In genomic region chr2:162172802-162173201, GRCh38 we compare ENCODE assay signal across 26 cellular contexts. TPM values are rescaled to one million over a fixed set of nuclear protein-coding genes. Genes with fewer than 3 reads are reported as not detected.
A peak's percentile ranks its signal among the peaks of the same experiment; 100 is the strongest.
DNase-seq lines count a peak whose midpoint lies in the region; ATAC-seq, FAIRE-seq and TF ChIP-seq lines count a peak whose summit lies in the region.
"Had no signal": no experiment of that assay in that cellular context is flagged by ENCODE, and none has a peak within 500 bp of the region (broad histone marks: within the 10 kb centered on the region; RNA-seq: fewer than 3 reads in every experiment).

No MANE protein-coding gene starts in this region.

- no peaks in the 10 kb centered on the region for H3K27me3 ChIP-seq in trophoblast cell (ENCODE audit: insufficient read depth, low read length)
- H3K27me3 ChIP-seq: BE2C had no signal

- no peaks in the 10 kb centered on the region for H3K4me1 Mint-ChIP-seq in activated CD4-positive, alpha-beta T cell treated with anti-CD3 and anti-CD28 coated beads for 36 hours
- H3K4me1 Mint-ChIP-seq: CD4-positive, CD25-positive, alpha-beta regulatory T cell had no signal

- H3K4me3 Mint-ChIP-seq in activated CD4-positive, alpha-beta T cell treated with anti-CD3 and anti-CD28 coated beads for 36 hours: no peak overlapping the region
- H3K4me3 Mint-ChIP-seq: CD4-positive, CD25-positive, alpha-beta regulatory T cell had no signal

- WGBS in trophoblast cell (ENCODE audit: extremely low coverage, insufficient coverage, insufficient read length): no CpG with 5 or more reads among the region's 1 CpG

- H4K12ac ChIP-seq in trophoblast cell (ENCODE audit: low read depth, low read length): no peak overlapping the region

- H3K18ac ChIP-seq in trophoblast cell (ENCODE audit: low read length): no peak overlapping the region

- H3K27ac Mint-ChIP-seq in activated CD4-positive, alpha-beta T cell treated with anti-CD3 and anti-CD28 coated beads for 36 hours: no peak overlapping the region
- H3K27ac Mint-ChIP-seq: CD4-positive, CD25-positive, alpha-beta regulatory T cell had no signal

- no peaks in the 10 kb centered on the region for H3K9me3 Mint-ChIP-seq in activated CD4-positive, alpha-beta T cell treated with anti-CD3 and anti-CD28 coated beads for 36 hours (ENCODE audit: low read depth)
- H3K9me3 Mint-ChIP-seq: CD4-positive, CD25-positive, alpha-beta regulatory T cell had no signal

- POLR2A ChIA-PET in activated CD4-positive, alpha-beta T cell treated with anti-CD3 and anti-CD28 coated beads for 36 hours (lab: Charles Lee): interaction anchor here (0.7 kb wide), 1 partner anchor 98 kb away, joined by 4 read pairs; no protein-coding TSS in a partner anchor

- no peak overlapping the region for H2AFZ ChIP-seq in trophoblast cell (ENCODE audit: insufficient read depth, low read length, poor library complexity)

- H3K4ac ChIP-seq in trophoblast cell (ENCODE audit: low read depth, low read length): no peak overlapping the region

- H3K36me3 Mint-ChIP-seq in activated CD4-positive, alpha-beta T cell treated with anti-CD3 and anti-CD28 coated beads for 36 hours (ENCODE audit: low read depth): no peaks in the 10 kb centered on the region
- H3K36me3 Mint-ChIP-seq: CD4-positive, CD25-positive, alpha-beta regulatory T cell had no signal

- H2AK5ac ChIP-seq in trophoblast cell (ENCODE audit: low read length): no peak overlapping the region

- TF ChIP-seq POLR2A in H54 (IDR thresholded peaks at IDR 0.05; ENCODE audit: low read depth, low read length): no peak

- no peak overlapping the region for H2BK12ac ChIP-seq in trophoblast cell (ENCODE audit: low read length)

- H2BK120ac ChIP-seq in trophoblast cell (ENCODE audit: insufficient read depth, low read length, poor library complexity): no peak overlapping the region

- H2BK5ac ChIP-seq in trophoblast cell (ENCODE audit: low read depth, low read length, poor library complexity): no peak overlapping the region

- H3K23ac ChIP-seq in trophoblast cell (ENCODE audit: low read length): no peak overlapping the region

- H3K4me2 ChIP-seq in trophoblast cell (ENCODE audit: low read length): no peak overlapping the region

- ATAC-seq in activated CD4-positive, alpha-beta T cell treated with anti-CD3 and anti-CD28 coated beads for 36 hours: peak; percentile 88
- no peak for ATAC-seq in Right ventricle myocardium superior (ENCODE audit: poor library complexity)
- ATAC-seq: Right ventricle myocardium inferior had no signal

- H3K14ac ChIP-seq in trophoblast cell (ENCODE audit: low read length): no peak overlapping the region

- H4K91ac ChIP-seq in trophoblast cell (ENCODE audit: low read depth, low read length): no peak overlapping the region

- no peak overlapping the region for H3K4me3 ChIP-seq in trophoblast cell (ENCODE audit: low read depth, low read length)
- H3K4me3 ChIP-seq: HAP-1 had no signal

- H3K4me1 ChIP-seq in trophoblast cell (ENCODE audit: control insufficient read depth in 1 of 2, insufficient read depth in 2 of 2, low read length in 2 of 2): no peaks in the 10 kb centered on the region
- H3K4me1 ChIP-seq: BE2C, HAP-1 had no signal

- no peak overlapping the region for H3K9ac ChIP-seq in trophoblast cell (ENCODE audit: low read length)

- H3K36me3 ChIP-seq in trophoblast cell (ENCODE audit: control insufficient read depth in 1 of 2, insufficient read depth in 2 of 2, low read length in 2 of 2): no peaks in the 10 kb centered on the region
- H3K36me3 ChIP-seq: BE2C, HAP-1 had no signal

- no peak for DNase-seq in activated CD4-positive, alpha-beta T cell treated with anti-CD3 and anti-CD28 coated beads for 36 hours
- no peak for DNase-seq in activated CD4-positive, alpha-beta T cell treated with anti-CD3 and anti-CD28 coated beads for 4 hours
- DNase-seq in H54 (ENCODE audit: insufficient read length, low spot score): no peak
- peak; percentile 34 for DNase-seq in NCI-H748 treated with DMSO at 0.1 percent for 48 hours (lab: John Stamatoyannopoulos, UW)
- peak; percentile 60 to 84 for DNase-seq in trophoblast cell
- no peak for DNase-seq in urothelium cell line (ENCODE audit: low spot score)
- DNase-seq in stimulated activated CD4-positive, alpha-beta T cell treated with anti-CD3 and anti-CD28 coated beads, Interleukin-4, amount 100 ng/mL, for 1 hour: no peak
- DNase-seq in Right ventricle myocardium superior: no peak
- DNase-seq: BE2C; CD4-positive, CD25-positive, alpha-beta regulatory T cell; COR-L47; DMS 273 treated with DMSO at 0.1 percent for 48 hours; GDM1; IMR-90; NCI-H1417 treated with DMSO at 0.1 percent for 48 hours; NCI-H2029; NCI-H524; NK-92 treated with Interleukin-12 subunit alpha and Interleukin-12 subunit beta, amount 100 ng/mL, for 24 hours had no signal

- H4K8ac ChIP-seq in trophoblast cell (ENCODE audit: low read depth, low read length): no peak overlapping the region

- peaks cover 18% of the 10 kb centered on the region for H3K27me3 Mint-ChIP-seq in activated CD4-positive, alpha-beta T cell treated with anti-CD3 and anti-CD28 coated beads for 36 hours

- no peaks in the 10 kb centered on the region for H3K79me1 ChIP-seq in trophoblast cell (ENCODE audit: low read length)

- CTCF ChIA-PET in activated CD4-positive, alpha-beta T cell treated with anti-CD3 and anti-CD28 coated beads for 36 hours (lab: Charles Lee): interaction anchor here (1.9 kb wide), 1 partner anchor 7 kb away, joined by 6 read pairs; no protein-coding TSS in a partner anchor

- H3K27ac ChIP-seq in trophoblast cell (ENCODE audit: low read depth, low read length): no peak overlapping the region
- H3K27ac ChIP-seq: HL-60 had no signal

- H3K9me3 ChIP-seq in trophoblast cell (ENCODE audit: insufficient read depth, low read depth, low read length): no peaks in the 10 kb centered on the region
- H3K9me3 ChIP-seq: BE2C, HAP-1 had no signal

- peak; percentile 27 for FAIRE-seq in H54 (lab: Jason Lieb, UNC)
- no peak for FAIRE-seq in urothelium cell line (lab: Jason Lieb, UNC)
- FAIRE-seq: A204.1, HTR-8/SVneo, RCC 7860 had no signal

- intact Hi-C loops in activated CD4-positive, alpha-beta T cell treated with anti-CD3 and anti-CD28 coated beads for 36 hours (cut with DNase I, micrococcal nuclease): no loop called here
- intact Hi-C loops in Right ventricle myocardium superior (cut with DNase I): no loop called here

- no peaks in the 10 kb centered on the region for H3K79me2 ChIP-seq in trophoblast cell (ENCODE audit: control insufficient read depth, insufficient read depth, low read length, poor library complexity)

RNA-seq across cellular contexts. Expression of gene GCG, which starts 20.8 kb away (rescaled TPM):
- total RNA-seq in activated CD4-positive, alpha-beta T cell treated with anti-CD3 and anti-CD28 coated beads for 36 hours: not detected
- not detected in 2 replicates for polyA plus RNA-seq in trophoblast cell (2013)
- total RNA-seq in Right ventricle myocardium superior: not detected
- total RNA-seq: CD4-positive, CD25-positive, alpha-beta regulatory T cell; Daoy; IMR-90; M059J; Right ventricle myocardium inferior had no signal
- polyA plus RNA-seq: CD4-positive, CD25-positive, alpha-beta regulatory T cell; IMR-90 had no signal

Comparison
In these comparisons a context has a peak if more than half of its experiments do, and no peak if none do; other contexts are left out.
1. DNase-seq: peak in NCI-H748 treated with DMSO at 0.1 percent for 48 hours (single experiment) and trophoblast cell (2 of 2); none in activated CD4-positive, alpha-beta T cell treated with anti-CD3 and anti-CD28 coated beads for 36 hours (single experiment), activated CD4-positive, alpha-beta T cell treated with anti-CD3 and anti-CD28 coated beads for 4 hours (0 of 2), H54 (single experiment), urothelium cell line (single experiment), stimulated activated CD4-positive, alpha-beta T cell treated with anti-CD3 and anti-CD28 coated beads, Interleukin-4, amount 100 ng/mL, for 1 hour (single experiment) and Right ventricle myocardium superior (single experiment).